ENCODE assay signal across 8 cellular contexts in the genomic region with DNA sequence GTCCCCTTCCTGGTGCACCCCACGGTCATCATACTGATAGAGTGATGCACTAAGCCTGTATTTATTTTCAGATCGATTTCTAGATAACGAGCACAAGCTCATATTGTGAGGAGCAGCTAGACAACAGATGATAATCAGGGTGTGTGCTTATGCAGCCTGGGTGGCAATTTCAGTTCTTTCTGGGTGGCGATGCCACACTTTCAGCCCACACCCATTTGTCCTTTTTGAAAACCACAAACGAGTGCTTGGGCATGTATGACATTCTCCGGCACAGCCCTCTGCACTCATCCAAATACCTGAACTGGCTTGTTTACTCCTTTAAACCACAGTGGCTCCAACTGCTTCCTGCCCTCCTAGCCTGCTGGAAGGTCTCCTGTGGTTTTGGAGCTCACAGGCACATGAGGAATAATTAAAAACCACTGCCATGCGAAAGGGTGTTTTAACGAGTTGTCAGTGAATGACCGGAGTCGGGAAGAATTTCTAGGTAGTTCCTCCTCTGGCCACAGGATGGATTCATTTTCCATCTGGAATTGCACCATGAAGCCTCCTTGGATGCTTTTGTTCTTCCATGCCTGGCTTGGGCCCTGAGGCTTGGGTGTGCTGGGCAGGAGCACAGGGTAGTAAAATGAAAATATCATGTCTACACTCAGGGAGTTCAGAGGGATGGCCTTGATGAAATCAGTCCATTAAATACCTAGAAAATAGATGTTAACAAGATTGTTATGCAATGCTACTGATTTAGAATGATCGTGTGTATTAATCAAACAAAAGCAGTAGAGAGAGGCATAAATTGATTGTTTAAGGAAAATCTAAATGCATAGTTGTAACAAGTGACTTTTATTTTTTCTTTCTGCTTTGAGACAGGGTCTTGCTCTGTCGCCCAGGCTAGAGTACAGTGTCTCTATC. TPM values are rescaled to one million over a fixed set of nuclear protein-coding genes. Genes with fewer than 3 reads are reported as not detected.
DNase-seq lines count a peak whose midpoint lies in the region; ATAC-seq, FAIRE-seq and TF ChIP-seq lines count a peak whose summit lies in the region.

No MANE protein-coding gene starts in this region.

- peak overlapping the region; percentile 11 for H3K27ac ChIP-seq in AG04450 (ENCODE audit: low read depth, low read length)

- DNase-seq in AG04450 (ENCODE audit: low read depth, low spot score), result peak; percentile 63
- peak; percentile 42 for DNase-seq in H54 (ENCODE audit: insufficient read length, low spot score)
- DNase-seq in T-helper 2 cell, result peak in 4 of 5 experiments; percentile 7 to 98 (median 30)
- DNase-seq in fibroblast of villous mesenchyme (ENCODE audit: low read depth), result peak; percentile 95
- peak; percentile 45 for DNase-seq in stromal cell of bone marrow (ENCODE audit: low read depth)
- DNase-seq in MV-4-11 (lab: John Stamatoyannopoulos, UW), result no peak
- DNase-seq in GM13976 (ENCODE audit: low spot score), result no peak

- peak; percentile 95 for FAIRE-seq in H54 (lab: Jason Lieb, UNC)

- no peaks in the 10 kb centered on the region for H3K9me3 ChIP-seq in AG04450 (ENCODE audit: control insufficient read depth, insufficient read depth, low read length)

- CTCF ChIA-PET in AG04450 (lab: Charles Lee), result interaction anchor here (0.6 to 2.7 kb wide), 24 partner anchors 8 to 637 kb away, joined by 3 to 21 read pairs (median 4); no protein-coding TSS in a partner anchor

- in situ Hi-C loops in GM13976 (cut with MboI; ENCODE audit: low sequenced_read_pairs, unreplicated experiment), result loop anchor here (10.0 kb wide), 1 partner anchor 216 kb away; no protein-coding TSS in a partner anchor

- POLR2A ChIA-PET in AG04450 (lab: Yijun Ruan, JAX), result interaction anchor here (0.6 to 1.4 kb wide), 5 partner anchors 30 to 262 kb away, joined by 3 to 13 read pairs (median 4); no protein-coding TSS in a partner anchor

- H3K4me3 ChIP-seq in AG04450 (ENCODE audit: low read depth, low read length) (peak overlapping the region; percentile 29), fibroblast of villous mesenchyme (ENCODE audit: low read depth, low read length) (no peak overlapping the region)

- TF ChIP-seq CTCF in AG04450 (IDR thresholded peaks at IDR 0.05; ENCODE audit: low read depth, low read length), result peak; percentile 73
- TF ChIP-seq CTCF in fibroblast of villous mesenchyme (IDR thresholded peaks at IDR 0.05; ENCODE audit: insufficient read depth, low read depth, low read length), result peak; percentile 68
- no peak for TF ChIP-seq CTCF in GM13976 (IDR thresholded peaks at IDR 0.05; ENCODE audit: borderline replicate concordance, control extremely low read depth, extremely low read depth, insufficient read depth, missing control alignments)

- H3K27me3 ChIP-seq in AG04450 (ENCODE audit: control insufficient read depth, insufficient read depth, low read length), result no peaks in the 10 kb centered on the region

- ATAC-seq in HG02759 (IDR thresholded peaks at IDR 0.05; ENCODE audit: unreplicated experiment), result no peak

- TF ChIP-seq POLR2A in H54 (IDR thresholded peaks at IDR 0.05; ENCODE audit: low read depth, low read length), result no peak

RNA-seq across cellular contexts. Expression of a gene that starts 52.4 kb away (rescaled TPM):
- 1,870 and 2,796 TPM in 2 replicates for polyA plus RNA-seq in AG04450 (2011; rRNA removed)
- 1,381 and 1,666 TPM in 2 replicates for polyA minus RNA-seq in AG04450 (2011; rRNA and poly(A)+ RNA removed)
- 1,751 and 1,757 TPM in 2 replicates for total RNA-seq in fibroblast of villous mesenchyme

Comparison
In these comparisons a context has a peak if more than half of its experiments do, and no peak if none do; other contexts are left out.
1. DNase-seq: peak in AG04450 (single experiment), H54 (single experiment), T-helper 2 cell (4 of 5), fibroblast of villous mesenchyme (single experiment) and stromal cell of bone marrow (single experiment); none in MV-4-11 (single experiment) and GM13976 (single experiment).